In genomic region chr2:102850888-102851287, GRCh38 we compare ENCODE assay signal across 23 cellular contexts.
"Had no signal": no experiment of that assay in that cellular context is flagged by ENCODE, and none has a peak within 500 bp of the region (broad histone marks: within the 10 kb centered on the region; RNA-seq: fewer than 3 reads in every experiment).

No MANE protein-coding gene starts in this region.

- ATAC-seq: foreskin keratinocyte, gastroesophageal sphincter, heart left ventricle, left colon, left lobe of liver, left ventricle myocardium superior, mucosa of descending colon had no signal

- DNase-seq: dermis blood vessel endothelial cell; dorsolateral prefrontal cortex; effector CD4-positive, alpha-beta T cell; effector memory CD4-positive, alpha-beta T cell; foreskin keratinocyte; heart left ventricle; hippocampal formation; kidney glomerular epithelial cell; left colon; left ventricle myocardium superior; lower lobe of right lung; mesendoderm; mucosa of descending colon; naive B cell had no signal

- H3K4me1 Mint-ChIP-seq: naive B cell had no signal

- H3K4me3 Mint-ChIP-seq: naive B cell had no signal

- H3K9me3 ChIP-seq: esophagus muscularis mucosa, gastroesophageal sphincter, heart left ventricle, lower lobe of right lung, mucosa of descending colon had no signal

- H3K4me3 ChIP-seq: coronary artery, dorsolateral prefrontal cortex, esophagus muscularis mucosa, gastroesophageal sphincter, heart left ventricle, lower lobe of right lung, mucosa of descending colon had no signal

- H3K36me3 ChIP-seq: esophagus muscularis mucosa, gastroesophageal sphincter, heart left ventricle, lower lobe of right lung had no signal

- FAIRE-seq: colon, endothelial cell of umbilical vein, frontal cortex, islet of Langerhans, keratinocyte had no signal

- H3K4me1 ChIP-seq: foreskin keratinocyte had no signal

- H3K27ac Mint-ChIP-seq: naive B cell had no signal

- H3K27ac ChIP-seq: coronary artery, dorsolateral prefrontal cortex, esophagus muscularis mucosa, foreskin keratinocyte, gastroesophageal sphincter, heart left ventricle, lower lobe of right lung had no signal
